ENCODE assay signal across 28 cellular contexts in the genomic region with DNA sequence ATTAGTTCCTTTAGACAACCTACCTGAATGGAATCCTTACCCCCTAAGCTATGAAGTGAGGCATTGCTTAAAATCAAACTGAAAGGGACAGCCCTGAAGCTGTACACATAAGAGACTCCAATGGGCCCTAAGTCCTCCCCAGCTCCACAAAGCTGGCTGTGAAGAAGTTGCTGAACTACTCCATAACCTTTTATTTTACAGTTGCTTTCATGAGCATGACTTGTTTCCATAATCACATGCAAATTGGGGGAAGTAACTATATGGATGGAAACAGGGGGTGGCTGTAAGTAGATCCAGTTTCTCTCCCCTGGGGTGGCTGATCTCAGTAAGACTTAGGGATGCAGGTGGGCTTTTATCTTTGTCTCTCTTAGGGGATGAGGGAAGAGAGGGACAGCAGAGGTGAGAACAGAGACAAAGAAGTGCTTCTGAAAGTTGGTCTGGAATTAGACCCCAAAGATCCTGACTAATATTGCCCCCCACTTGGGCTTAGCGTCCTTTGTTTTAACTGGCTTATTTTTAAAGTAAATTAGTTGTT. TPM values are rescaled to one million over a fixed set of nuclear protein-coding genes. Genes with fewer than 3 reads are reported as not detected.
A peak's percentile ranks its signal among the peaks of the same experiment; 100 is the strongest.
DNase-seq lines count a peak whose midpoint lies in the region; ATAC-seq and TF ChIP-seq lines count a peak whose summit lies in the region.
"Had no signal": no experiment of that assay in that cellular context is flagged by ENCODE, and none has a peak within 500 bp of the region (broad histone marks: within the 10 kb centered on the region; RNA-seq: fewer than 3 reads in every experiment).

No MANE protein-coding gene starts in this region.

- WGBS in sigmoid colon, 2 donors: 47 to 85% methylated on average over 1 of the region's 1 CpG
- WGBS in mesenchymal stem cell: no CpG with 5 or more reads among the region's 1 CpG

- H2AFZ ChIP-seq in mesenchymal stem cell (ENCODE audit: low read depth, low read length): no peak overlapping the region

- H4K91ac ChIP-seq in mesenchymal stem cell (ENCODE audit: low read length): no peak overlapping the region

- no peak overlapping the region for H2AK5ac ChIP-seq in mesenchymal stem cell (ENCODE audit: low read length, severe bottlenecking)

- H3K23ac ChIP-seq in mesenchymal stem cell (ENCODE audit: low read length in 2 of 2): no peak overlapping the region

- H4K8ac ChIP-seq in mesenchymal stem cell (ENCODE audit: low read length): no peak overlapping the region

- no peak overlapping the region for H2BK120ac ChIP-seq in mesenchymal stem cell (ENCODE audit: low read depth, low read length)

- H3K79me1 ChIP-seq in mesenchymal stem cell (replicated peaks; ENCODE audit: low read length, poor library complexity, severe bottlenecking): peaks cover 15% of the 10 kb centered on the region

- H3K4me2 ChIP-seq in mesenchymal stem cell (ENCODE audit: low read length, poor library complexity, severe bottlenecking): no peak overlapping the region

- H3K4me1 ChIP-seq in iPS-18a (ENCODE audit: control insufficient read depth, low read depth, low read length) (peaks cover 54% of the 10 kb centered on the region), sigmoid colon (peaks cover 0 to 82% (median 55%) of the 10 kb centered on the region in 4 donors), mesenchymal stem cell (ENCODE audit: control insufficient read depth, insufficient read depth, low read depth, low read length) (peaks cover 22% of the 10 kb centered on the region)

- TF ChIP-seq POLR2A in sigmoid colon (IDR thresholded peaks at IDR 0.05): no peak

- DNase-seq in H7: peak; percentile 52
- DNase-seq in NCI-H526 (lab: John Stamatoyannopoulos, UW): peak; percentile 81 to 86
- no peak for DNase-seq in sigmoid colon
- no peak for DNase-seq in mesenchymal stem cell
- DNase-seq in NCI-H524 treated with DMSO at 0.1 percent for 48 hours (lab: John Stamatoyannopoulos, UW): no peak
- DNase-seq: activated CD4-positive, alpha-beta memory T cell treated with anti-CD3 and anti-CD28 coated beads for 36 hours; activated CD8-positive, alpha-beta memory T cell treated with anti-CD3 and anti-CD28 coated beads, Interleukin-2, amount 50 U/mL, for 4 hours; activated naive CD4-positive, alpha-beta T cell treated with anti-CD3 and anti-CD28 coated beads, Interleukin-2, amount 10 ng/mL, durations not matched to agents 7 days and 5 days; adrenal gland; dermis blood vessel endothelial cell; esophagus squamous epithelium; foreskin keratinocyte; HCEC 1CT; head of caudate nucleus; lower lobe of right lung; naive thymus-derived CD8-positive, alpha-beta T cell; NCI-H1092 treated with DMSO at 0.1 percent for 48 hours; NCI-H1694 treated with DMSO at 0.1 percent for 48 hours; NCI-H2171 treated with DMSO at 0.1 percent for 48 hours; NCI-H510A treated with DMSO at 0.1 percent for 48 hours; Peyer's patch; SHP77; stimulated activated naive CD4-positive, alpha-beta T cell treated with Interleukin-2 at 50 U/mL for 16 hours; T-helper 17 cell had no signal

- H2BK15ac ChIP-seq in mesenchymal stem cell (ENCODE audit: low read depth, poor library complexity, severe bottlenecking): no peak overlapping the region

- no peak overlapping the region for H3K18ac ChIP-seq in mesenchymal stem cell (ENCODE audit: low read depth in 1 of 2, low read length in 2 of 2)

- no peak overlapping the region for H3K4ac ChIP-seq in mesenchymal stem cell (ENCODE audit: low read depth in 1 of 2, low read length in 2 of 2)

- H3K9me3 ChIP-seq in iPS-18a (ENCODE audit: control insufficient read depth, low read depth, low read length) (no peaks in the 10 kb centered on the region), sigmoid colon (no peaks in the 10 kb centered on the region), mesenchymal stem cell (ENCODE audit: control insufficient read depth, low read length) (no peaks in the 10 kb centered on the region)
- H3K9me3 ChIP-seq: adrenal gland, esophagus squamous epithelium, lower lobe of right lung, Peyer's patch had no signal

- H3K36me3 ChIP-seq in H7 (replicated peaks; ENCODE audit: control insufficient read depth, insufficient read depth, low read length) (peaks cover 60% of the 10 kb centered on the region), iPS-18a (ENCODE audit: control insufficient read depth, low read depth, low read length) (peaks cover 27% of the 10 kb centered on the region), sigmoid colon (peaks cover 30 to 85% (median 37%) of the 10 kb centered on the region in 4 donors), mesenchymal stem cell (ENCODE audit: control insufficient read depth in 1 of 2, insufficient read depth in 2 of 2, low read depth in 1 of 2, low read length in 2 of 2) (peaks cover 0 to 12% of the 10 kb centered on the region in 2 experiments)

- peak overlapping the region; percentile 99; the same call in 1 of the 2 replicates for H3K4me3 ChIP-seq in H7 (ENCODE audit: insufficient read depth, low read depth, low read length)
- H3K4me3 ChIP-seq in iPS-18a (ENCODE audit: low read length): peak overlapping the region; percentile 91
- H3K4me3 ChIP-seq in sigmoid colon: peak overlapping the region in 2 of 4 donors; percentile 3 to 98
- no peak overlapping the region for H3K4me3 ChIP-seq in mesenchymal stem cell (ENCODE audit: insufficient read depth in 1 of 2, low read depth in 1 of 2, low read length in 2 of 2)
- H3K4me3 ChIP-seq: adrenal gland, esophagus squamous epithelium, skin epidermis had no signal

- intact Hi-C loops in sigmoid colon (cut with DNase I): no loop called here

- no peaks in the 10 kb centered on the region for H3K27me3 ChIP-seq in H7 (ENCODE audit: control insufficient read depth, insufficient read depth, low read length)
- H3K27me3 ChIP-seq in iPS-18a (ENCODE audit: control insufficient read depth, insufficient read depth, low read length): peaks cover 20% of the 10 kb centered on the region
- no peaks in the 10 kb centered on the region for H3K27me3 ChIP-seq in sigmoid colon
- H3K27me3 ChIP-seq in mesenchymal stem cell (ENCODE audit: control insufficient read depth in 1 of 2, insufficient read depth in 1 of 2, low read length in 2 of 2): peaks cover 0 to 8% of the 10 kb centered on the region in 2 experiments
- H3K27me3 ChIP-seq: adrenal gland, esophagus squamous epithelium, foreskin keratinocyte, Peyer's patch had no signal

- H3K27ac ChIP-seq in iPS-18a (ENCODE audit: low read length) (no peak overlapping the region), sigmoid colon (peak overlapping the region in 3 of 4 donors; percentile 0 to 34 (median 1)), mesenchymal stem cell (ENCODE audit: low read length, poor library complexity, severe bottlenecking) (no peak overlapping the region)
- H3K27ac ChIP-seq: adrenal gland; BLaER1 treated with 17β-estradiol and CSF1 and Interleukin-3, amounts not matched to agents 10 nM and 100 nM; esophagus squamous epithelium; foreskin keratinocyte; lower lobe of right lung; skin epidermis had no signal

- H3K9ac ChIP-seq in iPS-18a (ENCODE audit: low read length): no peak overlapping the region
- H3K9ac ChIP-seq in mesenchymal stem cell (ENCODE audit: low read length): no peak overlapping the region

- ATAC-seq in HG02885 (IDR thresholded peaks at IDR 0.05; ENCODE audit: poor library complexity, unreplicated experiment): no peak
- ATAC-seq: foreskin keratinocyte; lower lobe of right lung; naive thymus-derived CD8-positive, alpha-beta T cell; T-helper 17 cell had no signal

- no peak for TF ChIP-seq EP300 in sigmoid colon (IDR thresholded peaks at IDR 0.05)

- H2BK12ac ChIP-seq in mesenchymal stem cell (ENCODE audit: low read length in 2 of 2): no peak overlapping the region

- no peak overlapping the region for H3K14ac ChIP-seq in mesenchymal stem cell (ENCODE audit: low read length in 2 of 2)

- no peak for TF ChIP-seq CTCF in sigmoid colon (IDR thresholded peaks at IDR 0.05)

- H2BK5ac ChIP-seq in mesenchymal stem cell (ENCODE audit: low read depth, low read length, poor library complexity, severe bottlenecking): no peak overlapping the region

RNA-seq across cellular contexts. Expression of a gene that starts 5.5 kb away (rescaled TPM):
- total RNA-seq in H7 (2014; rRNA removed; shearing (Covaris generic)): 102 and 171 TPM in 2 replicates
- total RNA-seq in sigmoid colon: 10 to 100 TPM; 29.3 to 52.0 (median 37.4) TPM
- 10 to 100 TPM in 1 of 3 donors, 1 to 10 TPM in 2; 6.5 to 28.4 (median 7.8) TPM for polyA plus RNA-seq in sigmoid colon
- polyA plus RNA-seq in mesenchymal stem cell (2013, experiment 1 of 2): 0.94 TPM
- 0.99 TPM for polyA plus RNA-seq in mesenchymal stem cell (2013, experiment 2 of 2)

RNA-seq across cellular contexts. Expression of a gene that starts 52.7 kb away (rescaled TPM):
- total RNA-seq in H7 (2014; rRNA removed; shearing (Covaris generic)): 10.9 and 11.5 TPM in 2 replicates
- 10 to 100 TPM in 2 of 4 donors, 1 to 10 TPM in 2; 9.2 to 17.8 (median 11.5) TPM for total RNA-seq in sigmoid colon
- polyA plus RNA-seq in sigmoid colon: 10 to 100 TPM; 21.6 to 49.5 (median 23.7) TPM
- 13.9 TPM for polyA plus RNA-seq in mesenchymal stem cell (2013, experiment 1 of 2)
- 14.8 TPM for polyA plus RNA-seq in mesenchymal stem cell (2013, experiment 2 of 2)

Comparison
In these comparisons a context has a peak if more than half of its experiments do, and no peak if none do; other contexts are left out.
1. DNase-seq: peak in H7 (single experiment) and NCI-H526 (2 of 2); none in sigmoid colon (single experiment), mesenchymal stem cell (single experiment) and NCI-H524 treated with DMSO at 0.1 percent for 48 hours (single experiment).
2. H3K4me3 ChIP-seq: peak in H7 (single experiment) and iPS-18a (single experiment); none in mesenchymal stem cell (0 of 2).
3. H3K27ac ChIP-seq: peak in sigmoid colon (3 of 4); none in iPS-18a (single experiment) and mesenchymal stem cell (single experiment).